In genomic region chr10:78664929-78665525, GRCh38 we compare ENCODE assay signal across 10 cellular contexts.
DNase-seq lines count a peak whose midpoint lies in the region; ATAC-seq and TF ChIP-seq lines count a peak whose summit lies in the region.
"Had no signal": no experiment of that assay in that cellular context is flagged by ENCODE, and none has a peak within 500 bp of the region (broad histone marks: within the 10 kb centered on the region; RNA-seq: fewer than 3 reads in every experiment).

No MANE protein-coding gene starts in this region.

- no peak overlapping the region for H3K4me3 Mint-ChIP-seq in activated CD8-positive, alpha-beta T cell treated with anti-CD3 and anti-CD28 coated beads, Interleukin-2, amount 10 ng/mL, durations not matched to agents 7 days and 5 days
- H3K4me3 Mint-ChIP-seq: immature natural killer cell; T-helper 1 cell treated with Interleukin-12 subunit alpha and Interleukin-12 subunit beta and Interleukin-4 antibody, amounts not matched to agents 30 μg/mL and 1 μg/mL, for 36 hours had no signal

- no peak overlapping the region for H3K4me3 ChIP-seq in HFF-Myc (replicated peaks; ENCODE audit: low read depth, low read length)

- H3K27ac Mint-ChIP-seq in activated CD8-positive, alpha-beta T cell treated with anti-CD3 and anti-CD28 coated beads, Interleukin-2, amount 10 ng/mL, durations not matched to agents 7 days and 5 days, result no peak overlapping the region
- H3K27ac Mint-ChIP-seq: immature natural killer cell; T-helper 1 cell treated with Interleukin-12 subunit alpha and Interleukin-12 subunit beta and Interleukin-4 antibody, amounts not matched to agents 30 μg/mL and 1 μg/mL, for 36 hours had no signal

- H3K27me3 Mint-ChIP-seq in activated CD8-positive, alpha-beta T cell treated with anti-CD3 and anti-CD28 coated beads, Interleukin-2, amount 10 ng/mL, durations not matched to agents 7 days and 5 days (ENCODE audit: low read depth), result peaks cover 29% of the 10 kb centered on the region

- H3K4me1 Mint-ChIP-seq in activated CD8-positive, alpha-beta T cell treated with anti-CD3 and anti-CD28 coated beads, Interleukin-2, amount 10 ng/mL, durations not matched to agents 7 days and 5 days (ENCODE audit: low read depth), result no peaks in the 10 kb centered on the region
- H3K4me1 Mint-ChIP-seq: immature natural killer cell had no signal

- peaks cover 3% of the 10 kb centered on the region for H3K36me3 Mint-ChIP-seq in activated CD8-positive, alpha-beta T cell treated with anti-CD3 and anti-CD28 coated beads, Interleukin-2, amount 10 ng/mL, durations not matched to agents 7 days and 5 days (ENCODE audit: low read depth)

- POLR2A ChIA-PET in activated CD8-positive, alpha-beta T cell treated with anti-CD3 and anti-CD28 coated beads, Interleukin-2, amount 10 ng/mL, durations not matched to agents 7 days and 5 days (lab: Charles Lee), result no interaction called here

- TF ChIP-seq CTCF in HFF-Myc (IDR thresholded peaks at IDR 0.05; ENCODE audit: low read depth, low read length, missing control alignments), result peak; percentile 55

- CTCF ChIA-PET in activated CD8-positive, alpha-beta T cell treated with anti-CD3 and anti-CD28 coated beads, Interleukin-2, amount 10 ng/mL, durations not matched to agents 7 days and 5 days (lab: Charles Lee), result interaction anchor here (0.8 to 3.0 kb wide), 11 partner anchors 7 to 618 kb away, joined by 3 to 22 read pairs (median 3); no protein-coding TSS in a partner anchor

- peaks cover 3% of the 10 kb centered on the region for H3K9me3 Mint-ChIP-seq in activated CD8-positive, alpha-beta T cell treated with anti-CD3 and anti-CD28 coated beads, Interleukin-2, amount 10 ng/mL, durations not matched to agents 7 days and 5 days (ENCODE audit: insufficient read depth)

- DNase-seq in CD1c-positive myeloid dendritic cell (ENCODE audit: extremely low spot score) (peak; percentile 30), HFF-Myc (ENCODE audit: extremely low read depth, low read depth) (no peak), left lobe of liver (ENCODE audit: low spot score) (no peak), NCI-H1092 (lab: John Stamatoyannopoulos, UW) (no peak), NCI-H446 treated with DMSO at 0.1 percent for 48 hours (lab: John Stamatoyannopoulos, UW) (no peak), AML-193 (lab: John Stamatoyannopoulos, UW) (no peak)
- DNase-seq in activated CD8-positive, alpha-beta T cell treated with anti-CD3 and anti-CD28 coated beads, Interleukin-2, amount 10 ng/mL, durations not matched to agents 7 days and 5 days, result peak; percentile 46
- DNase-seq in activated naive CD4-positive, alpha-beta T cell treated with anti-CD3 and anti-CD28 coated beads, Interleukin-2, amount 50 U/mL, for 16 hours, result no peak

- no peak for ATAC-seq in activated CD8-positive, alpha-beta T cell treated with anti-CD3 and anti-CD28 coated beads, Interleukin-2, amount 10 ng/mL, durations not matched to agents 7 days and 5 days
- peak; percentile 83 for ATAC-seq in left lobe of liver

Comparison
In these comparisons a context has a peak if more than half of its experiments do, and no peak if none do; other contexts are left out.
1. DNase-seq: peak in CD1c-positive myeloid dendritic cell (single experiment) and activated CD8-positive, alpha-beta T cell treated with anti-CD3 and anti-CD28 coated beads, Interleukin-2, amount 10 ng/mL, durations not matched to agents 7 days and 5 days (single experiment); none in HFF-Myc (single experiment), left lobe of liver (single experiment), NCI-H1092 (single experiment), activated naive CD4-positive, alpha-beta T cell treated with anti-CD3 and anti-CD28 coated beads, Interleukin-2, amount 50 U/mL, for 16 hours (single experiment), NCI-H446 treated with DMSO at 0.1 percent for 48 hours (single experiment) and AML-193 (0 of 2).